Comparison of ENCODE assay signal across 17 cellular contexts in genomic region chr12:28086521-28086920, GRCh38.
DNase-seq lines count a peak whose midpoint lies in the region; ATAC-seq and TF ChIP-seq lines count a peak whose summit lies in the region.
"Had no signal": no experiment of that assay in that cellular context is flagged by ENCODE, and none has a peak within 500 bp of the region (broad histone marks: within the 10 kb centered on the region; RNA-seq: fewer than 3 reads in every experiment).

No MANE protein-coding gene starts in this region.

- H3K27ac ChIP-seq in right lobe of liver = no peak overlapping the region
- H3K27ac ChIP-seq: C4-2B, parathyroid adenoma had no signal

- no peaks in the 10 kb centered on the region for H3K27me3 ChIP-seq in right lobe of liver

- no peaks in the 10 kb centered on the region for H3K36me3 ChIP-seq in right lobe of liver

- no peak for TF ChIP-seq POLR2A in right lobe of liver (IDR thresholded peaks at IDR 0.05)

- H3K4me1 ChIP-seq in right lobe of liver = no peaks in the 10 kb centered on the region

- H3K9me3 ChIP-seq in right lobe of liver = no peaks in the 10 kb centered on the region

- intact Hi-C loops in right lobe of liver (cut with DNase I) = no loop called here

- DNase-seq in fibroblast of peridontal ligament (ENCODE audit: extremely low read depth) = peak; percentile 35
- DNase-seq in cortex of kidney (lab: John Stamatoyannopoulos, UW) = no peak
- DNase-seq in right lobe of liver = no peak
- no peak for DNase-seq in NCI-H345 treated with DMSO at 0.1 percent for 48 hours (lab: John Stamatoyannopoulos, UW; ENCODE audit: unreplicated experiment)
- no peak for DNase-seq in activated CD8-positive, alpha-beta memory T cell treated with anti-CD3 and anti-CD28 coated beads, Interleukin-2, amount 50 U/mL, for 48 hours
- DNase-seq: activated CD4-positive, alpha-beta T cell treated with anti-CD3 and anti-CD28 coated beads for 1 hour; activated effector memory CD4-positive, alpha-beta T cell treated with Interleukin-2 at 50 U/mL for 16 hours; mesendoderm; NCI-H1417; NCI-H748 treated with DMSO at 0.1 percent for 48 hours; stimulated activated naive B cell treated with anti-CD40 and anti-IgM and Interleukin-4, amounts not matched to agents 10 μg/mL and 1 μg/mL and 100 μg/mL, for 72 hours had no signal

- no peak for TF ChIP-seq CTCF in right lobe of liver (IDR thresholded peaks at IDR 0.05)

- 43% methylated on average over 4 of the region's 4 CpGs for WGBS in right lobe of liver (ENCODE audit: insufficient coverage, low coverage, low lambda C conversion rate, missing lambda C conversion rate)

- no peak overlapping the region for H3K4me3 ChIP-seq in right lobe of liver
- H3K4me3 ChIP-seq: GM23338 had no signal

- peak; percentile 83 for ATAC-seq in GM18870 (IDR thresholded peaks at IDR 0.05; ENCODE audit: unreplicated experiment)
- ATAC-seq in GM21619 (IDR thresholded peaks at IDR 0.05; ENCODE audit: unreplicated experiment) = peak; percentile 79
- peak; percentile 72 for ATAC-seq in HG03135 (IDR thresholded peaks at IDR 0.05; ENCODE audit: unreplicated experiment)
- ATAC-seq in right lobe of liver = no peak
- ATAC-seq: GM23338; stimulated activated naive B cell treated with anti-CD40 and anti-IgM and Interleukin-4, amounts not matched to agents 10 μg/mL and 1 μg/mL and 100 μg/mL, for 72 hours had no signal

Comparison
In these comparisons a context has a peak if more than half of its experiments do, and no peak if none do; other contexts are left out.
1. ATAC-seq: peak in GM18870 (single experiment), GM21619 (single experiment) and HG03135 (single experiment); none in right lobe of liver (0 of 4).